13 cellular contexts compared by ENCODE assay signal in the genomic region with DNA sequence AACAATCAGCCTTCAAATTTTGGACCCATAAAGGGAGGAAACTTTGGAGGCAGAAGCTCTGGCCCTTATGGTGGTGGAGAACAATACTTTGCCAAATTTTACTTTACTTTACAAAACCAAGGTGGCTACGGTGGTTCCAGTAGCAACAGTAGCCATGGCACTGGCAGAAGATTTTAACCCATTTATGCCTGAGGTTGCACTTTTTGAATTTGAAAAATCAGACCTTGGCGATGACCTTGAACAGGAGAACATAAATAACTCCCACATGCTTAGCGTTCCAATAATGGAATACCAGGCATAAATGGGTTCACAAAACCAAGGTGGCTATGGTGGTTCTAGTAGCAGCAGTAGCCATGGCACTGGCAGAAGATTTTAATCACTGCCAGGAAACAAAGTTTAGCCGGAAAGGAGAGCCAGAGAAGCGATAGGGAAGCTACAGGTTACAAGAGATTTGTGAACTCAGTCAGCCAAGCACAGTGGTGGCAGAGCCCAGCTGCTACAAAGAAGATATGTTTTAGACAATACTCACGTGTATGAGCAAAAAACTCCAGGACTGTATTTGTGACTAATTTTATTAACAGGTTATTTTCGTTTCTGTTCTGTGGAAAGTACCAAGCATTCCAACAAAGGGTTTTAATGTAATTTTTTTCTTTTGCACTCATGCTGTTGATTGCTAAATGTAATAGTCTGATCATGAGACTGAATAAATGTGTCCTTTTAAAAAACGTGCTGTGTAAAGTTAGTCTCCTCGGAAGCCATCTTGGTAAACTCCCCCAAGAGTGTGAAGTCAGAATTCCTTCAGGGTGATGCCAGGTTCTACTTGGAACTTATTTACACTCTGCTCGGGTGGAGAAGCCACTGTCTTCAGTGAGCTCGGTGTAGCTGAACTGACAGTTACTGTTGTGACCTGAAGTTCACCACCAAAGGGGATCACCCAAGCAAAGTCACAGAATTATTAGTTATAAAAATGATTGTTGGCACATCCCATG. TPM values are rescaled to one million over a fixed set of nuclear protein-coding genes. Genes with fewer than 3 reads are reported as not detected.
A peak's percentile ranks its signal among the peaks of the same experiment; 100 is the strongest.
DNase-seq lines count a peak whose midpoint lies in the region; ATAC-seq and TF ChIP-seq lines count a peak whose summit lies in the region.
"Had no signal": no experiment of that assay in that cellular context is flagged by ENCODE, and none has a peak within 500 bp of the region (broad histone marks: within the 10 kb centered on the region; RNA-seq: fewer than 3 reads in every experiment).

No MANE protein-coding gene starts in this region.

- ATAC-seq in activated CD4-positive, CD25-positive, alpha-beta regulatory T cell treated with anti-CD3 and anti-CD28 coated beads, Interleukin-2, amount 50 U/mL, for 24 hours, result peak; percentile 73 to 80
- peak; percentile 48 for ATAC-seq in GM21423 (IDR thresholded peaks at IDR 0.05; ENCODE audit: unreplicated experiment)
- peak; percentile 37 for ATAC-seq in HG03196 (IDR thresholded peaks at IDR 0.05; ENCODE audit: unreplicated experiment)
- no peak for ATAC-seq in natural killer cell

- H3K27ac Mint-ChIP-seq in natural killer cell (peak overlapping the region in 1 of 2 donors; percentile 91), osteocyte (ENCODE audit: unreplicated experiment) (no peak overlapping the region)

- H3K36me3 Mint-ChIP-seq in natural killer cell (peaks cover 5% of the 10 kb centered on the region), osteocyte (ENCODE audit: unreplicated experiment) (peaks cover 11% of the 10 kb centered on the region)

- H3K9me3 Mint-ChIP-seq in natural killer cell (no peaks in the 10 kb centered on the region), osteocyte (ENCODE audit: unreplicated experiment) (no peaks in the 10 kb centered on the region)

- H3K4me1 Mint-ChIP-seq in natural killer cell (peaks cover 48 to 51% of the 10 kb centered on the region in 2 donors), osteocyte (ENCODE audit: unreplicated experiment) (peaks cover 6% of the 10 kb centered on the region)

- no peaks in the 10 kb centered on the region for H3K27me3 Mint-ChIP-seq in natural killer cell (ENCODE audit: low read depth in 2 of 2)
- H3K27me3 Mint-ChIP-seq in osteocyte (ENCODE audit: unreplicated experiment), result no peaks in the 10 kb centered on the region

- DNase-seq in activated CD4-positive, CD25-positive, alpha-beta regulatory T cell treated with anti-CD3 and anti-CD28 coated beads, Interleukin-2, amount 50 U/mL, for 72 hours, result no peak
- no peak for DNase-seq in natural killer cell
- DNase-seq in COR-L47 (lab: John Stamatoyannopoulos, UW), result no peak
- DNase-seq in GF-D8 (lab: John Stamatoyannopoulos, UW), result no peak
- DNase-seq in osteocyte (ENCODE audit: extremely low spot score, unreplicated experiment), result no peak
- DNase-seq: DMS153, foreskin melanocyte, HCEC 1CT, islet precursor cell, NCI-H524 had no signal

- H3K4me3 Mint-ChIP-seq in natural killer cell (peak overlapping the region; percentile 87), osteocyte (ENCODE audit: unreplicated experiment) (no peak overlapping the region)

- TF ChIP-seq CTCF in natural killer cell (IDR thresholded peaks at IDR 0.05) (no peak), osteocyte (IDR thresholded peaks at IDR 0.05) (no peak)

- intact Hi-C loops in natural killer cell (cut with micrococcal nuclease), result no loop called here

RNA-seq across cellular contexts. Expression of gene SFT2D1, which starts 6.7 kb away (rescaled TPM):
- total RNA-seq in natural killer cell, result 10 to 100 TPM; 32.8 to 44.7 (median 33.5) TPM
- total RNA-seq in osteocyte, result 30.8 and 34.0 TPM in 2 replicates

RNA-seq across cellular contexts. Expression of gene PRR18, which starts 27.5 kb away (rescaled TPM):
- not detected for total RNA-seq in natural killer cell
- not detected in 2 replicates for total RNA-seq in osteocyte

RNA-seq across cellular contexts. Expression of gene MPC1, which starts 47.1 kb away (rescaled TPM):
- 10 to 100 TPM; 26.3 to 31.1 (median 30.4) TPM for total RNA-seq in natural killer cell
- total RNA-seq in osteocyte, result 27.7 and 29.1 TPM in 2 replicates

Comparison
In these comparisons a context has a peak if more than half of its experiments do, and no peak if none do; other contexts are left out.
1. ATAC-seq: peak in activated CD4-positive, CD25-positive, alpha-beta regulatory T cell treated with anti-CD3 and anti-CD28 coated beads, Interleukin-2, amount 50 U/mL, for 24 hours (2 of 2), GM21423 (single experiment) and HG03196 (single experiment); none in natural killer cell (0 of 3).